Comparison of ENCODE assay signal across 15 cellular contexts in genomic region chr6:169905041-169905807, GRCh38.
DNase-seq lines count a peak whose midpoint lies in the region; ATAC-seq and TF ChIP-seq lines count a peak whose summit lies in the region.
"Had no signal": no experiment of that assay in that cellular context is flagged by ENCODE, and none has a peak within 500 bp of the region (broad histone marks: within the 10 kb centered on the region; RNA-seq: fewer than 3 reads in every experiment).

No MANE protein-coding gene starts in this region.

- H3K4me1 ChIP-seq in heart left ventricle, result peaks cover 0 to 33% (median 14%) of the 10 kb centered on the region in 12 donors
- H3K4me1 ChIP-seq: HAP-1, SJCRH30 had no signal

- peak; percentile 49 to 89 (median 75) for ATAC-seq in heart left ventricle
- no peak for ATAC-seq in HG03280 (IDR thresholded peaks at IDR 0.05; ENCODE audit: unreplicated experiment)
- ATAC-seq in GM18907 (IDR thresholded peaks at IDR 0.05; ENCODE audit: unreplicated experiment), result no peak
- ATAC-seq: activated CD8-positive, alpha-beta T cell treated with anti-CD3 and anti-CD28 coated beads for 36 hours; activated naive CD8-positive, alpha-beta T cell treated with anti-CD3 and anti-CD28 coated beads, Interleukin-2, amount 50 U/mL, for 24 hours; naive thymus-derived CD8-positive, alpha-beta T cell had no signal

- POLR2A ChIA-PET in RWPE1 (lab: Yijun Ruan, JAX; ENCODE audit: low non-redundant PET), result interaction anchor here (0.6 kb wide), 1 partner anchor 121 kb away, joined by 3 read pairs; no protein-coding TSS in a partner anchor

- no peaks in the 10 kb centered on the region for H3K9me3 ChIP-seq in heart left ventricle
- H3K9me3 ChIP-seq: HAP-1, SJCRH30 had no signal

- H3K36me3 ChIP-seq in heart left ventricle, result no peaks in the 10 kb centered on the region
- H3K36me3 ChIP-seq: HAP-1, SJCRH30 had no signal

- TF ChIP-seq CTCF in RWPE1 (conservative IDR thresholded peaks at IDR 0.05; ENCODE audit: low read depth) (no peak), heart left ventricle (IDR thresholded peaks at IDR 0.05) (no peak)

- peak; percentile 9 for DNase-seq in GM04503 (ENCODE audit: low read depth)
- peak; percentile 61 for DNase-seq in RWPE1 (ENCODE audit: low spot score)
- peak in 3 of 5 donors; percentile 43 to 52 (median 52) for DNase-seq in heart left ventricle
- DNase-seq in pulmonary artery endothelial cell (ENCODE audit: low read depth, low spot score), result peak; percentile 93
- no peak for DNase-seq in HuH-7.5 (ENCODE audit: low spot score)
- no peak for DNase-seq in superior temporal gyrus (ENCODE audit: extremely low spot score)
- DNase-seq: activated CD8-positive, alpha-beta T cell treated with anti-CD3 and anti-CD28 coated beads for 36 hours; activated naive CD8-positive, alpha-beta T cell treated with anti-CD3 and anti-CD28 coated beads, Interleukin-2, amount 50 U/mL, for 24 hours; DMS79; naive thymus-derived CD8-positive, alpha-beta T cell; NCI-H2081; SJCRH30 had no signal

- peak overlapping the region; percentile 50 for H3K27ac ChIP-seq in RWPE1
- peak overlapping the region in 5 of 12 donors; percentile 20 to 46 (median 34) for H3K27ac ChIP-seq in heart left ventricle
- H3K27ac ChIP-seq: SJCRH30 had no signal

- no peak overlapping the region for H3K4me3 ChIP-seq in heart left ventricle
- H3K4me3 ChIP-seq: HAP-1, SJCRH30 had no signal

- H3K27me3 ChIP-seq in heart left ventricle, result no peaks in the 10 kb centered on the region
- H3K27me3 ChIP-seq: SJCRH30 had no signal

- CTCF ChIA-PET in RWPE1 (lab: Yijun Ruan, JAX), result interaction anchor here (0.6 to 0.9 kb wide), 2 partner anchors 11 to 803 kb away, joined by 3 to 4 read pairs; no protein-coding TSS in a partner anchor

- WGBS in heart left ventricle, 4 donors, result 47 to 63% (median 60%) methylated on average over 18 to 20 of the region's 20 CpGs

- intact Hi-C loops in heart left ventricle (cut with DNase I), result loop anchor here in 4 of 10 donors (5.0 to 10.0 kb wide), 3 partner anchors 50 to 58 kb away; no protein-coding TSS in a partner anchor

- TF ChIP-seq POLR2A in heart left ventricle (IDR thresholded peaks at IDR 0.05), result no peak

Comparison
In these comparisons a context has a peak if more than half of its experiments do, and no peak if none do; other contexts are left out.
1. DNase-seq: peak in GM04503 (single experiment), RWPE1 (single experiment), heart left ventricle (3 of 5) and pulmonary artery endothelial cell (single experiment); none in HuH-7.5 (single experiment) and superior temporal gyrus (single experiment).
2. ATAC-seq: peak in heart left ventricle (4 of 4); none in HG03280 (single experiment) and GM18907 (single experiment).